Comparison of ENCODE assay signal across 8 cellular contexts in the genomic region with DNA sequence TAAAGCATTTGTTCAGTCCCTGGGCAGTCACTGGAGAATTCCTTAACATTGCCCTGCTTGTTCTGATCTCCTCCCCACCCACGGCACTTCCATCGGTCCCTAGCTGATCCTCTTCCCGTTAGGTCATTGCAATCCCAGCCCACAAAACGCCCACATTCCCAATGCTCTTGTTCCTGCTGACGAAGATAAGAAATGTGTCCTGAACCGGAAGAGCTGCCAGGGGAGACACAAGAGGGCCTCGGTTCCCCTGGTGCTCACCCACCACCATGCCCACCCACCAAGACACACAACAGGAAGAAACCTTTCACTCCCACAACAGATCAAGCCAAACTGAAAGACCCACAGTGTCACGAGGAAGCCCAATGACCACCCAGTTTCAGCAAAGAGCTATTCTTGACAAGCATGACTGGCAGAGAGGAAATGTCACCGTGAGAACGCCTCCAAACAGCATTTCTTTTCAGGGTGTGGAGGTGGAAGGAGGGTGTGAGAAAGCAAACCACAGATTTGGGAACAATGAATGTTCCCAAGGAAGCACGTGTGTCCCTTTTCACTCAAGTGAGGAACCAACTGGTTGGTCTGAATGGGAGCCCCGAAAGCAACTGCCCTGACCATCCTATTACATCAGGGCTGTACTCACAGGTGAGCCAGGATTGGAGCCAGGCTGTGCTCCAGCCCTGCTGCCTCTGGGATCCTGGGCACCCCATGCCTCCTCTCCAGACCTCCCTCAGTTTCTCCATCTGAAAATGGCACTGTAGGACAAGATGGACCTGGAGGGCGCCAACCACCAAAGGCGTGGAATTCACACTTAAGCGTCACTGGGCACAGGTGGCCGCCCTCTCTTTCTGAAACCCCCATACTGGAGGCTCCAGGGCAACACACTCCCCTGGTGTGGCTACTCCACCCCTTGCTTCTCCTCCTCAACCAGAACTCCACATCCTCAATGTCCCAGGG.
DNase-seq lines count a peak whose midpoint lies in the region; ATAC-seq and TF ChIP-seq lines count a peak whose summit lies in the region.

No MANE protein-coding gene starts in this region.

- no peaks in the 10 kb centered on the region for H3K36me3 ChIP-seq in aorta (ENCODE audit: control insufficient read depth in 1 of 2, insufficient read depth in 2 of 2, low read length in 1 of 2)

- H3K27ac ChIP-seq in aorta (ENCODE audit: low read depth in 1 of 2, low read length in 2 of 2) = peak overlapping the region; percentile 2 to 68

- TF ChIP-seq CTCF in GM12864 (IDR thresholded peaks at IDR 0.05; ENCODE audit: low read depth, low read length, missing control alignments) = no peak

- no peaks in the 10 kb centered on the region for H3K4me1 ChIP-seq in aorta (ENCODE audit: control insufficient read depth in 1 of 2, insufficient read depth in 2 of 2, low read length in 2 of 2)

- intact Hi-C loops in aorta (cut with DNase I) = no loop called here

- WGBS in aorta, 2 donors = 38 to 43% methylated on average over 16 of the region's 16 CpGs

- H3K9me3 ChIP-seq in aorta (ENCODE audit: control insufficient read depth, low read length) = no peaks in the 10 kb centered on the region

- no peak overlapping the region; the same call in 1 of the 2 replicates for H3K4me3 ChIP-seq in GM12864 (ENCODE audit: low read depth, low read length)
- H3K4me3 ChIP-seq in aorta (ENCODE audit: low read length in 2 of 2) = no peak overlapping the region

- peak; percentile 66 for DNase-seq in GM12864 (ENCODE audit: low read depth)
- DNase-seq in amniotic epithelial cell (ENCODE audit: low read depth) = peak; percentile 55
- peak; percentile 69 for DNase-seq in kidney glomerular epithelial cell (lab: John Stamatoyannopoulos, UW)
- peak in 1 of 2 donors; percentile 82 for DNase-seq in aorta
- DNase-seq in activated CD8-positive, alpha-beta memory T cell treated with anti-CD3 and anti-CD28 coated beads, Interleukin-2, amount 50 U/mL, for 48 hours = no peak
- no peak for DNase-seq in C1 segment of cervical spinal cord (lab: John Stamatoyannopoulos, UW)
- no peak for DNase-seq in D341Med (ENCODE audit: low spot score)

- ATAC-seq in HG02759 (IDR thresholded peaks at IDR 0.05; ENCODE audit: unreplicated experiment) = peak; percentile 68
- ATAC-seq in aorta (ENCODE audit: low FRiP score) = peak; percentile 46

- H3K27me3 ChIP-seq in aorta (ENCODE audit: control insufficient read depth in 1 of 2, insufficient read depth in 2 of 2, low read length in 1 of 2) = no peaks in the 10 kb centered on the region

Comparison
In these comparisons a context has a peak if more than half of its experiments do, and no peak if none do; other contexts are left out.
1. DNase-seq: peak in GM12864 (single experiment), amniotic epithelial cell (single experiment) and kidney glomerular epithelial cell (single experiment); none in activated CD8-positive, alpha-beta memory T cell treated with anti-CD3 and anti-CD28 coated beads, Interleukin-2, amount 50 U/mL, for 48 hours (single experiment), C1 segment of cervical spinal cord (0 of 14) and D341Med (single experiment).